Comparison of ENCODE assay signal across 28 cellular contexts in the genomic region with DNA sequence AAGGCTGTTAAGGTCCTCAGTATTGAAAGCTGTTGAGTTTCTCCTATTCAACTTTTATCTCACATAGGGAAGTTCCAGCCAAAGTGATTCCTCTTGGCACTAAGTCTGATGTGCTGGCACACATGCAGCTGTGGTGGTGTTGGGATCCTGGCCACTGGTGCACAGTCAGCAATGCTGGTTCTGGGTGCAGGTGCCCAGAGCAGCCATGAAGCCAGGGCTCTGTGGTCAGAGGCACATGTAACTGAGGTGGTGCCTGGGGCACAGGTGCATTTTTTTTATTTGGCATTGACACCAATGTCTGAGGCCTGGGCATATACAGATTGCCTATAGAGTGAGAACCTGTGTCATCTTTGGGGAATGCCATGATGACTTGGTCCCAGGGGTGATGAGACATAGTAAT.
"Had no signal": no experiment of that assay in that cellular context is flagged by ENCODE, and none has a peak within 500 bp of the region (broad histone marks: within the 10 kb centered on the region; RNA-seq: fewer than 3 reads in every experiment).

No MANE protein-coding gene starts in this region.

- FAIRE-seq: colon had no signal

- H3K36me3 ChIP-seq: adrenal gland, esophagus squamous epithelium, gastroesophageal sphincter had no signal

- H3K4me1 ChIP-seq: adrenal gland, body of pancreas, esophagus squamous epithelium, gastroesophageal sphincter had no signal

- H3K27ac ChIP-seq: adrenal gland, body of pancreas, epithelial cell of prostate, esophagus squamous epithelium, gastroesophageal sphincter, VCaP had no signal

- H3K9me3 ChIP-seq: body of pancreas had no signal

- H3K4me3 ChIP-seq: adrenal gland, body of pancreas, esophagus squamous epithelium, gastroesophageal sphincter had no signal

- H3K27me3 ChIP-seq: adrenal gland, body of pancreas, esophagus squamous epithelium, gastroesophageal sphincter had no signal

- ATAC-seq: activated CD8-positive, alpha-beta T cell treated with anti-CD3 and anti-CD28 coated beads for 36 hours; activated naive CD8-positive, alpha-beta T cell treated with anti-CD3 and anti-CD28 coated beads, Interleukin-2, amount 50 U/mL, for 24 hours; body of pancreas; effector memory CD8-positive, alpha-beta T cell; gastroesophageal sphincter; T-helper 17 cell; WTC11 had no signal

- DNase-seq: activated CD4-positive, alpha-beta T cell treated with anti-CD3 and anti-CD28 coated beads for 1 hour; activated CD4-positive, alpha-beta T cell treated with anti-CD3 and anti-CD28 coated beads for 4 hours; activated CD4-positive, alpha-beta T cell treated with anti-CD3 and anti-CD28 coated beads, Interleukin-2, amount 10 ng/mL, durations not matched to agents 7 days and 5 days; activated CD4-positive, alpha-beta T cell treated with anti-CD3 and anti-CD28 coated beads, Interleukin-2, amount 50 U/mL, for 48 hours; activated CD8-positive, alpha-beta memory T cell treated with anti-CD3 and anti-CD28 coated beads for 24 hours; activated CD8-positive, alpha-beta T cell treated with anti-CD3 and anti-CD28 coated beads for 36 hours; activated effector memory CD4-positive, alpha-beta T cell treated with anti-CD3 and anti-CD28 coated beads, Interleukin-2, amount 50 U/mL, for 16 hours; activated naive CD4-positive, alpha-beta T cell treated with anti-CD3 and anti-CD28 coated beads for 36 hours; activated naive CD8-positive, alpha-beta T cell treated with anti-CD3 and anti-CD28 coated beads for 36 hours; activated naive CD8-positive, alpha-beta T cell treated with anti-CD3 and anti-CD28 coated beads, Interleukin-2, amount 50 U/mL, for 24 hours; activated T-cell treated with anti-CD3 and anti-CD28 coated beads, Interleukin-2, amount 50 U/mL, for 48 hours; adrenal gland; amygdala; aorta; body of pancreas; cortex of kidney; dermis blood vessel endothelial cell; effector CD4-positive, alpha-beta T cell; effector memory CD8-positive, alpha-beta T cell; esophagus squamous epithelium; foreskin melanocyte; T-helper 1 cell; T-helper 17 cell had no signal
